Comparison of ENCODE assay signal across 8 cellular contexts in the genomic region with DNA sequence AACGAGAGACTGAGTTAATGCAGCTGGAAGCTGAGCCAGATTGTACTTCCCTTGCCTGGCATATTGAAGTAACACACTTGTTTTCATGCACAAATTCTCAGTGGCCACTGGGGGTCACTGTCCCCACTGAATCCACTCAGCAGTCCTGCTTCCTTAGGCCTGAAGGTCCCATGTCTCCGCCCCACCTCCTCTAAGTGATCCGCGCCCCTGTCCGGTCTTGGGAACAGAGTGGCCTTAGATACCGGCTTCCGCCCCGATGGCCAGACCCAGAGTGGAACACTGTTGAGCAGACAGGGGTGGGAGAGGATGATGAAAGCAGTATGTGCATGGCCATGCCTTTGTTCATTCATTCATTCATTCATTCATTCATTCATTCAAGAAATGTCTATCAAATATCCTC. TPM values are rescaled to one million over a fixed set of nuclear protein-coding genes. Genes with fewer than 3 reads are reported as not detected.
DNase-seq lines count a peak whose midpoint lies in the region; ATAC-seq, FAIRE-seq and TF ChIP-seq lines count a peak whose summit lies in the region.

No MANE protein-coding gene starts in this region.

- peak; percentile 92 to 95 for ATAC-seq in A549
- ATAC-seq in GM18861 (IDR thresholded peaks at IDR 0.05; ENCODE audit: unreplicated experiment) = peak; percentile 58
- peak in 3 of 4 experiments; percentile 28 to 67 (median 34) for ATAC-seq in T-cell (replicated peaks in 1 of 4)
- peak; percentile 94 for ATAC-seq in body of pancreas

- intact Hi-C loops in body of pancreas (cut with DNase I) = loop anchor here (5.0 kb wide), 1 partner anchor 172 kb away; no protein-coding TSS in a partner anchor

- H3K9me3 ChIP-seq in A549 (no peaks in the 10 kb centered on the region), body of pancreas (no peaks in the 10 kb centered on the region), iPS DF 6.9 (ENCODE audit: control insufficient read depth, insufficient read depth, low read length) (no peaks in the 10 kb centered on the region), skeletal muscle satellite cell (replicated peaks; ENCODE audit: low read length) (no peaks in the 10 kb centered on the region)

- CTCF ChIA-PET in A549 (lab: Yijun Ruan, JAX) (interaction anchor here (0.6 to 2.1 kb wide), 21 partner anchors 10 to 570 kb away, joined by 3 to 16 read pairs (median 4); no protein-coding TSS in a partner anchor), T-cell (lab: Charles Lee) (no interaction called here)

- peaks cover 15% of the 10 kb centered on the region for H3K36me3 Mint-ChIP-seq in T-cell

- 3% methylated on average over 8 of the region's 8 CpGs for WGBS in A549 (ENCODE audit: missing lambda C conversion rate)
- WGBS in body of pancreas, 2 donors = 1 to 9% methylated on average over 8 of the region's 8 CpGs
- no CpG with 5 or more reads among the region's 8 CpGs for WGBS in iPS DF 6.9 (ENCODE audit: insufficient coverage, insufficient read length)

- peak overlapping the region; percentile 20 for H3K9ac ChIP-seq in skeletal muscle satellite cell (ENCODE audit: low read depth, low read length)

- H3K4me3 ChIP-seq in A549 (no peak overlapping the region), body of pancreas (no peak overlapping the region), iPS DF 6.9 (ENCODE audit: low read length) (no peak overlapping the region), skeletal muscle satellite cell (ENCODE audit: low read length) (peak overlapping the region; percentile 5)

- no peak overlapping the region for H3K4me3 Mint-ChIP-seq in T-cell

- peak; percentile 84 to 91 for DNase-seq in A549 (ENCODE audit: low read depth in 1 of 2, low spot score in 1 of 2)
- DNase-seq in NCI-H1105 (lab: John Stamatoyannopoulos, UW) = peak; percentile 2
- DNase-seq in T-cell = peak in 26 of 34 experiments; percentile 2 to 43 (median 16)
- DNase-seq in body of pancreas = peak; percentile 83 to 90 (median 86)
- DNase-seq in iPS DF 6.9 (ENCODE audit: low read depth, low spot score) = peak; percentile 82
- DNase-seq in KG1 (lab: John Stamatoyannopoulos, UW) = no peak

- no peaks in the 10 kb centered on the region for H3K27me3 Mint-ChIP-seq in T-cell

- peak overlapping the region; percentile 33; the same call in 1 of the 3 replicates for H3K4me2 ChIP-seq in A549
- peak overlapping the region; percentile 47 for H3K4me2 ChIP-seq in skeletal muscle satellite cell (ENCODE audit: low read length)

- TF ChIP-seq RAD21 in A549 (conservative IDR thresholded peaks at IDR 0.05 in 1 of 2, IDR thresholded peaks at IDR 0.05 in 1 of 2) = peak; percentile 77 to 82

- FAIRE-seq in A549 (lab: Jason Lieb, UNC) = no peak

- TF ChIP-seq CTCF in A549 (IDR thresholded peaks at IDR 0.05) (peak; percentile 67), body of pancreas (IDR thresholded peaks at IDR 0.05) (peak; percentile 53 to 91 (median 83))

- H3K27ac Mint-ChIP-seq in T-cell = no peak overlapping the region

- no peak for TF ChIP-seq EP300 in A549 (IDR thresholded peaks at IDR 0.05)

- H3K36me3 ChIP-seq in body of pancreas (replicated peaks in 1 of 2; ENCODE audit: insufficient read depth in 1 of 2, low read depth in 2 of 2) (no peaks in the 10 kb centered on the region), iPS DF 6.9 (ENCODE audit: control insufficient read depth, insufficient read depth, low read length) (0 out of 2 replicates have a peak, but pooled peaks cover 3% of the 10 kb centered on the region), skeletal muscle satellite cell (ENCODE audit: insufficient read depth, low read length) (no peaks in the 10 kb centered on the region)

- TF ChIP-seq POLR2A in A549 (IDR thresholded peaks at IDR 0.05; ENCODE audit: low read length) = no peak
- no peak for TF ChIP-seq POLR2A in body of pancreas (IDR thresholded peaks at IDR 0.05)

- H3K27ac ChIP-seq in A549 (peak overlapping the region; percentile 47 to 67; a peak in 4 of 6 replicates), body of pancreas (no peak overlapping the region), iPS DF 6.9 (ENCODE audit: low read length) (no peak overlapping the region)

- H3K9me3 Mint-ChIP-seq in T-cell = no peaks in the 10 kb centered on the region

- H3K27me3 ChIP-seq in body of pancreas = no peaks in the 10 kb centered on the region
- no peaks in the 10 kb centered on the region for H3K27me3 ChIP-seq in iPS DF 6.9 (ENCODE audit: control insufficient read depth, insufficient read depth, low read length)
- no peaks in the 10 kb centered on the region for H3K27me3 ChIP-seq in skeletal muscle satellite cell (ENCODE audit: control insufficient read depth, insufficient read depth, low read length)

- no peaks in the 10 kb centered on the region for H3K4me1 Mint-ChIP-seq in T-cell

- peaks cover 13% of the 10 kb centered on the region for H3K4me1 ChIP-seq in A549
- H3K4me1 ChIP-seq in body of pancreas = peaks cover 15% of the 10 kb centered on the region
- H3K4me1 ChIP-seq in iPS DF 6.9 (ENCODE audit: control insufficient read depth, insufficient read depth, low read length) = 0 out of 2 replicates have a peak, but pooled peaks cover 1% of the 10 kb centered on the region
- no peaks in the 10 kb centered on the region for H3K4me1 ChIP-seq in skeletal muscle satellite cell (ENCODE audit: control insufficient read depth, insufficient read depth, low read length)

- POLR2A ChIA-PET in A549 (lab: Yijun Ruan, JAX) = no interaction called here
- POLR2A ChIA-PET in T-cell (lab: Charles Lee) = no interaction called here

TF ChIP-seq in A549, 52 proteins besides CTCF, POLR2A, EP300 and RAD21:
- TF ChIP-seq SMC3 (IDR thresholded peaks at IDR 0.05) (peak; percentile 65), GATA3 (IDR thresholded peaks at IDR 0.05; ENCODE audit: borderline replicate concordance) (no peak)

RNA-seq across cellular contexts. Expression of a gene that starts 34.8 kb away (rescaled TPM):
- 12.6 and 16.9 TPM in 2 replicates for polyA plus RNA-seq in A549 (2011; rRNA removed)
- 11.7 and 13.4 TPM in 2 replicates for polyA plus RNA-seq in A549 (2012; cell fraction: cytosol; rRNA removed)
- polyA plus RNA-seq in A549 (2012; cell fraction: nucleus; rRNA removed) = 8.3 and 12.9 TPM in 2 replicates
- polyA plus RNA-seq in A549 (2017; fragmentation: RNase III; extraction: RNeasy Plus Mini Kit Qiagen cat#74134 plus additional on column Dnase treatment) = 12.9 to 13.3 TPM (median 13.3 TPM) in 3 replicates
- 8.6 TPM in 2 replicates for polyA minus RNA-seq in A549 (2011; rRNA and poly(A)+ RNA removed)
- 1 to 10 TPM; 2.1 to 5.1 (median 3.5) TPM for total RNA-seq in T-cell
- 1 to 10 TPM; 4.2 to 6.3 TPM for total RNA-seq in body of pancreas
- 3.5 and 4.3 TPM in 2 replicates for total RNA-seq in skeletal muscle satellite cell (2012; rRNA removed)

RNA-seq across cellular contexts. Expression of a gene that starts 59.9 kb away (rescaled TPM):
- polyA plus RNA-seq in A549 (2011; rRNA removed) (not detected in 2 replicates), A549 (2017; fragmentation: RNase III; extraction: RNeasy Plus Mini Kit Qiagen cat#74134 plus additional on column Dnase treatment) (0.05 TPM in 1 of 3 replicates, not detected in the others)
- polyA plus RNA-seq in A549 (2012; cell fraction: cytosol; rRNA removed) = 0.04 and 0.13 TPM in 2 replicates
- 0.17 and 0.29 TPM in 2 replicates for polyA plus RNA-seq in A549 (2012; cell fraction: nucleus; rRNA removed)
- 0.19 TPM in 1 of 2 replicates, not detected in the other for polyA minus RNA-seq in A549 (2011; rRNA and poly(A)+ RNA removed)
- total RNA-seq in T-cell (not detected), body of pancreas (under 1 TPM in 1 of 2 donors, not detected in 1; 0.26 TPM)
- not detected in 2 replicates for total RNA-seq in skeletal muscle satellite cell (2012; rRNA removed)

Comparison
In these comparisons a context has a peak if more than half of its experiments do, and no peak if none do; other contexts are left out.
1. ATAC-seq: peak in every context shown above with its lines; median percentile 94 in body of pancreas; 94 in A549; 58 in GM18861; 34 in T-cell.
2. H3K27ac ChIP-seq: peak in A549 (2 of 2); none in body of pancreas (0 of 4) and iPS DF 6.9 (single experiment).